ENCODE assay signal across 2 cellular contexts in the genomic region with DNA sequence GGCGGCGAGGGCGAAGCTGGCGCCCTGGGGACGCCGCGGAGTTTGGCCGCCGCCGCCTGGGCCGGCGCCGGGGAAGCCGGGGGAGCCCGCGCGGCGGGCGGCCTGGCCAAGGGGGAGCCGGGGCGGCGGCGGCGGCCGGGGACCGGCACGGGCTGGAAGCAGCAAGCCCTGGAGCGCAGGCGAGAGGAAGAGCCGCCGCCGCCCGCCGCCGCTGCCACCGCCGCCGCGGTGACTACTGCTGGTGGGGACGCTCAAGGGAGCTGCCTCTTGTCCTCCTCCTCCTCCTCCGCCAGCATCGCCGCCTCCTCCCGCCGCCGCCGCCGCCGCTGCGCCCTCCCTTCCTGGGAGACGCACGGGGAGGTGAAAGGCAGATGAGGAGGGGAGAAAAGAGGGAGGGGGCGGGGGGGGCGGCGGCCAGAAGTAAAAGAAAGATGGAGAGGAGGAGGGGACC.
TF ChIP-seq lines count a peak whose summit lies in the region.

No MANE protein-coding gene starts in this region.

TF ChIP-seq in SK-N-SH, 30 proteins besides CTCF, POLR2A, EP300 and RAD21 (continued from another document):
- TF ChIP-seq, protein P1, sequence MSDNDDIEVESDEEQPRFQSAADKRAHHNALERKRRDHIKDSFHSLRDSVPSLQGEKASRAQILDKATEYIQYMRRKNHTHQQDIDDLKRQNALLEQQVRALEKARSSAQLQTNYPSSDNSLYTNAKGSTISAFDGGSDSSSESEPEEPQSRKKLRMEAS (IDR thresholded peaks at IDR 0.05; ENCODE audit: low read depth): no peak
- TF ChIP-seq SMC3 (IDR thresholded peaks at IDR 0.05; ENCODE audit: low read depth, low read length) (no peak), GABPA (IDR thresholded peaks at IDR 0.05; ENCODE audit: low read depth) (no peak)

TF ChIP-seq in SK-N-SH treated with all-trans-retinoic acid at 6 μM for 48 hours, 23 proteins besides CTCF, POLR2A, EP300 and RAD21 (continued from another document):
- no peak for TF ChIP-seq GLIS3 (CRISPR knock-in tag; IDR thresholded peaks at IDR 0.05)
- TF ChIP-seq ISL1 (CRISPR knock-in tag; IDR thresholded peaks at IDR 0.05): no peak
- no peak for TF ChIP-seq OSR1 (CRISPR knock-in tag; IDR thresholded peaks at IDR 0.05)
- TF ChIP-seq TOX (CRISPR knock-in tag; IDR thresholded peaks at IDR 0.05; ENCODE audit: borderline replicate concordance): no peak
- no peak for TF ChIP-seq ARNTL (CRISPR knock-in tag; IDR thresholded peaks at IDR 0.05; ENCODE audit: borderline replicate concordance, low read depth)
- no peak for TF ChIP-seq RARB (CRISPR knock-in tag; IDR thresholded peaks at IDR 0.05)
- TF ChIP-seq PPARA (CRISPR knock-in tag; IDR thresholded peaks at IDR 0.05; ENCODE audit: borderline replicate concordance): no peak
- TF ChIP-seq SNAI2 (CRISPR knock-in tag; IDR thresholded peaks at IDR 0.05): no peak
- no peak for TF ChIP-seq ZFP3 (CRISPR knock-in tag; IDR thresholded peaks at IDR 0.05)
- TF ChIP-seq, protein P2, sequence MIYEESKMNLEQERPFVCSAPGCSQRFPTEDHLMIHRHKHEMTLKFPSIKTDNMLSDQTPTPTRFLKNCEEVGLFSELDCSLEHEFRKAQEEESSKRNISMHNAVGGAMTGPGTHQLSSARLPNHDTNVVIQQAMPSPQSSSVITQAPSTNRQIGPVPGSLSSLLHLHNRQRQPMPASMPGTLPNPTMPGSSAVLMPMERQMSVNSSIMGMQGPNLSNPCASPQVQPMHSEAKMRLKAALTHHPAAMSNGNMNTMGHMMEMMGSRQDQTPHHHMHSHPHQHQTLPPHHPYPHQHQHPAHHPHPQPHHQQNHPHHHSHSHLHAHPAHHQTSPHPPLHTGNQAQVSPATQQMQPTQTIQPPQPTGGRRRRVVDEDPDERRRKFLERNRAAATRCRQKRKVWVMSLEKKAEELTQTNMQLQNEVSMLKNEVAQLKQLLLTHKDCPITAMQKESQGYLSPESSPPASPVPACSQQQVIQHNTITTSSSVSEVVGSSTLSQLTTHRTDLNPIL (CRISPR knock-in tag; IDR thresholded peaks at IDR 0.05; ENCODE audit: low read depth): no peak
